Comparison of ENCODE assay signal across 8 cellular contexts in genomic region chr16:84726079-84726669, GRCh38. TPM values are rescaled to one million over a fixed set of nuclear protein-coding genes. Genes with fewer than 3 reads are reported as not detected.
DNase-seq lines count a peak whose midpoint lies in the region; ATAC-seq and TF ChIP-seq lines count a peak whose summit lies in the region.

No MANE protein-coding gene starts in this region.

- POLR2A ChIA-PET in HEK293T (lab: Yijun Ruan, JAX), result interaction anchor here (1.1 to 1.2 kb wide), 2 partner anchors 25 to 78 kb away, joined by 3 read pairs; no protein-coding TSS in a partner anchor

- peak; percentile 95 for TF ChIP-seq CTCF in choroid plexus epithelial cell (conservative IDR thresholded peaks at IDR 0.05; ENCODE audit: low read depth, low read length)

- H3K4me3 ChIP-seq in choroid plexus epithelial cell (ENCODE audit: low read depth, low read length), result no peak overlapping the region

- no peak for ATAC-seq in HG03095 (IDR thresholded peaks at IDR 0.05; ENCODE audit: unreplicated experiment)

- CTCF ChIA-PET in HEK293T (lab: Yijun Ruan, JAX), result interaction anchor here (0.6 to 3.9 kb wide), 23 partner anchors 10 to 237 kb away, joined by 3 to 40 read pairs (median 6); partner anchors contain the start of gene KLHL36

- no peaks in the 10 kb centered on the region for H3K27me3 ChIP-seq in layer of hippocampus (ENCODE audit: control insufficient read depth, insufficient read depth, low read length)

- peak overlapping the region; percentile 4 for H3K27ac ChIP-seq in layer of hippocampus (ENCODE audit: low read depth, low read length)

- peak; percentile 37 for DNase-seq in DMS 273 treated with DMSO at 0.1 percent for 48 hours (lab: John Stamatoyannopoulos, UW)
- peak; percentile 68 for DNase-seq in HEK293T (ENCODE audit: extremely low spot score)
- peak; percentile 73 for DNase-seq in NCI-H460 (ENCODE audit: extremely low read depth, low read depth)
- DNase-seq in activated CD4-positive, alpha-beta T cell treated with anti-CD3 and anti-CD28 coated beads for 4 hours, result peak; percentile 78 to 86
- peak; percentile 94 for DNase-seq in choroid plexus epithelial cell (ENCODE audit: low read depth)
- peak; percentile 44 to 66 for DNase-seq in stimulated activated CD4-positive, alpha-beta T cell treated with anti-CD3 and anti-CD28 coated beads, Interleukin-1b, Interleukin-23, amount 100 ng/mL, for 1 hour (ENCODE audit: low read depth in 2 of 2)

TF ChIP-seq in HEK293T, 16 proteins besides CTCF, POLR2A, EP300 and RAD21:
- no peak for TF ChIP-seq FOXM1 (IDR thresholded peaks at IDR 0.05; ENCODE audit: borderline replicate concordance)
- TF ChIP-seq L3MBTL2 (conservative IDR thresholded peaks at IDR 0.05), result no peak
- no peak for TF ChIP-seq PKNOX1 (IDR thresholded peaks at IDR 0.05)
- TF ChIP-seq ZNF384 (IDR thresholded peaks at IDR 0.05), result no peak
- TF ChIP-seq FOXK2 (IDR thresholded peaks at IDR 0.05), result no peak
- no peak for TF ChIP-seq ARNT (IDR thresholded peaks at IDR 0.05)
- no peak for TF ChIP-seq LEF1 (IDR thresholded peaks at IDR 0.05; ENCODE audit: borderline replicate concordance)
- TF ChIP-seq BHLHE40 (IDR thresholded peaks at IDR 0.05; ENCODE audit: borderline replicate concordance), result no peak

RNA-seq across cellular contexts. Expression of gene USP10, which starts 26.4 kb away (rescaled TPM):
- 63.9 and 67.2 TPM in 2 replicates for total RNA-seq in NCI-H460 (2014; rRNA removed; shearing (Covaris generic))
- polyA plus RNA-seq in NCI-H460 (2014; cell fraction: nucleus; rRNA removed), result 56.4 and 56.9 TPM in 2 replicates

Comparison
In these comparisons a context has a peak if more than half of its experiments do, and no peak if none do; other contexts are left out.
1. DNase-seq: peak in every context shown above with its lines; median percentile 94 in choroid plexus epithelial cell; 82 in activated CD4-positive, alpha-beta T cell treated with anti-CD3 and anti-CD28 coated beads for 4 hours; 73 in NCI-H460; 68 in HEK293T; 55 in stimulated activated CD4-positive, alpha-beta T cell treated with anti-CD3 and anti-CD28 coated beads, Interleukin-1b, Interleukin-23, amount 100 ng/mL, for 1 hour; 37 in DMS 273 treated with DMSO at 0.1 percent for 48 hours.